In genomic region chr14:54935958-54936357, GRCh38 we compare ENCODE assay signal across 2 cellular contexts.
TF ChIP-seq lines count a peak whose summit lies in the region.

No MANE protein-coding gene starts in this region.

TF ChIP-seq in HepG2, 621 proteins besides CTCF, POLR2A, EP300 and RAD21:
- no peak for TF ChIP-seq ZSCAN25 (CRISPR knock-in tag; IDR thresholded peaks at IDR 0.05)
- TF ChIP-seq, protein P1, sequence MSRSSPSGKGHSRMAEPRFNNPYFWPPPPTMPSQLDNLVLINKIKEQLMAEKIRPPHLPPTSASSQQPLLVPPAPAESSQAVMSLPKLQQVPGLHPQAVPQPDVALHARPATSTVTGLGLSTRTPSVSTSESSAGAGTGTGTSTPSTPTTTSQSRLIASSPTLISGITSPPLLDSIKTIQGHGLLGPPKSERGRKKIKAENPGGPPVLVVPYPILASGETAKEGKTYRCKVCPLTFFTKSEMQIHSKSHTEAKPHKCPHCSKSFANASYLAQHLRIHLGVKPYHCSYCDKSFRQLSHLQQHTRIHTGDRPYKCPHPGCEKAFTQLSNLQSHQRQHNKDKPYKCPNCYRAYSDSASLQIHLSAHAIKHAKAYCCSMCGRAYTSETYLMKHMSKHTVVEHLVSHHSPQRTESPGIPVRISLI (CRISPR knock-in tag; IDR thresholded peaks at IDR 0.05; ENCODE audit: borderline replicate concordance), result no peak
- no peak for TF ChIP-seq ZNF598 (CRISPR knock-in tag; IDR thresholded peaks at IDR 0.05; ENCODE audit: borderline replicate concordance)
- 0 out of 2 replicates have a peak, but pooled peaks have one; percentile 18 for TF ChIP-seq HNF4A (CRISPR knock-in tag; IDR thresholded peaks at IDR 0.05)
- TF ChIP-seq ZNF235 (CRISPR knock-in tag; IDR thresholded peaks at IDR 0.05; ENCODE audit: borderline replicate concordance), result no peak
- no peak for TF ChIP-seq ZNF136 (CRISPR knock-in tag; IDR thresholded peaks at IDR 0.05; ENCODE audit: low read depth)
- TF ChIP-seq SIN3B (IDR thresholded peaks at IDR 0.05; ENCODE audit: low read length), result no peak
- TF ChIP-seq NCOA1 (CRISPR knock-in tag; IDR thresholded peaks at IDR 0.05), result no peak
- TF ChIP-seq RXRA (CRISPR knock-in tag; IDR thresholded peaks at IDR 0.05), result no peak
- TF ChIP-seq ZFP90 (CRISPR knock-in tag; IDR thresholded peaks at IDR 0.05; ENCODE audit: borderline replicate concordance), result peak; percentile 59; the same call in 1 of the 2 replicates
- no peak for TF ChIP-seq ZNF670 (CRISPR knock-in tag; IDR thresholded peaks at IDR 0.05; ENCODE audit: borderline replicate concordance)
- TF ChIP-seq ZNF260 (CRISPR knock-in tag; IDR thresholded peaks at IDR 0.05; ENCODE audit: borderline replicate concordance, low read depth), result no peak
- TF ChIP-seq U2AF2 (IDR thresholded peaks at IDR 0.05; ENCODE audit: low read depth, low read length), result no peak
- no peak for TF ChIP-seq ZFYVE20 (CRISPR knock-in tag; IDR thresholded peaks at IDR 0.05; ENCODE audit: borderline replicate concordance, low read depth)
- TF ChIP-seq ZNF335 (CRISPR knock-in tag; IDR thresholded peaks at IDR 0.05), result no peak
- no peak for TF ChIP-seq SIN3A (IDR thresholded peaks at IDR 0.05; ENCODE audit: borderline replicate concordance, low read depth, low read length)

TF ChIP-seq in K562, 482 proteins besides CTCF, POLR2A, EP300 and RAD21:
- TF ChIP-seq POLR2H (tag; IDR thresholded peaks at IDR 0.05; ENCODE audit: low read depth) (no peak), ZFP36 (IDR thresholded peaks at IDR 0.05; ENCODE audit: low read depth, low read length, partially characterized antibody) (no peak)
